9 cellular contexts compared by ENCODE assay signal in genomic region chr3:4503050-4503449, GRCh38. TPM values are rescaled to one million over a fixed set of nuclear protein-coding genes. Genes with fewer than 3 reads are reported as not detected.
DNase-seq lines count a peak whose midpoint lies in the region; ATAC-seq, FAIRE-seq and TF ChIP-seq lines count a peak whose summit lies in the region.
"Had no signal": no experiment of that assay in that cellular context is flagged by ENCODE, and none has a peak within 500 bp of the region (broad histone marks: within the 10 kb centered on the region; RNA-seq: fewer than 3 reads in every experiment).

No MANE protein-coding gene starts in this region.

- no peak for TF ChIP-seq POLR2A in H54 (IDR thresholded peaks at IDR 0.05; ENCODE audit: low read depth, low read length)

- no peaks in the 10 kb centered on the region for H3K9me3 ChIP-seq in BLaER1 treated with 17β-estradiol and CSF1 and Interleukin-3, amounts not matched to agents 10 nM and 100 nM (replicated peaks in 1 of 11)

- intact Hi-C loops in activated CD8-positive, alpha-beta T cell treated with anti-CD3 and anti-CD28 coated beads for 36 hours (cut with micrococcal nuclease) = no loop called here

- peak overlapping the region; percentile 92 for H3K27ac Mint-ChIP-seq in activated CD8-positive, alpha-beta T cell treated with anti-CD3 and anti-CD28 coated beads for 36 hours
- H3K27ac Mint-ChIP-seq in HFFc6 = no peak overlapping the region

- H3K9me3 Mint-ChIP-seq in activated CD8-positive, alpha-beta T cell treated with anti-CD3 and anti-CD28 coated beads for 36 hours = no peaks in the 10 kb centered on the region
- H3K9me3 Mint-ChIP-seq in HFFc6 = no peaks in the 10 kb centered on the region

- TF ChIP-seq CTCF in activated CD8-positive, alpha-beta T cell treated with anti-CD3 and anti-CD28 coated beads for 36 hours (IDR thresholded peaks at IDR 0.05) = no peak
- TF ChIP-seq CTCF in HFFc6 (IDR thresholded peaks at IDR 0.05) = no peak

- H3K4me1 Mint-ChIP-seq in activated CD8-positive, alpha-beta T cell treated with anti-CD3 and anti-CD28 coated beads for 36 hours (ENCODE audit: low read depth) = peaks cover 51% of the 10 kb centered on the region
- H3K4me1 Mint-ChIP-seq in HFFc6 (ENCODE audit: low read depth) = peaks cover 15% of the 10 kb centered on the region

- H3K9ac ChIP-seq in BLaER1 treated with 17β-estradiol and CSF1 and Interleukin-3, amounts not matched to agents 10 nM and 100 nM = no peak overlapping the region

- no peaks in the 10 kb centered on the region for H3K27me3 ChIP-seq in BLaER1 treated with 17β-estradiol and CSF1 and Interleukin-3, amounts not matched to agents 10 nM and 100 nM

- DNase-seq in activated CD8-positive, alpha-beta T cell treated with anti-CD3 and anti-CD28 coated beads for 36 hours = no peak
- DNase-seq in HFFc6 = no peak
- no peak for DNase-seq in kidney glomerular epithelial cell (lab: John Stamatoyannopoulos, UW)
- DNase-seq in H54 (ENCODE audit: insufficient read length, low spot score) = no peak
- no peak for DNase-seq in cortex of kidney (lab: John Stamatoyannopoulos, UW)

- peaks cover 0 to 58% (median 0%) of the 10 kb centered on the region in 11 experiments; a peak in 3 of 22 replicates for H4K20me1 ChIP-seq in BLaER1 treated with 17β-estradiol and CSF1 and Interleukin-3, amounts not matched to agents 10 nM and 100 nM

- H3K4me3 Mint-ChIP-seq in activated CD8-positive, alpha-beta T cell treated with anti-CD3 and anti-CD28 coated beads for 36 hours = no peak overlapping the region
- H3K4me3 Mint-ChIP-seq in HFFc6 = no peak overlapping the region

- ATAC-seq in GM19324 (IDR thresholded peaks at IDR 0.05; ENCODE audit: low FRiP score, unreplicated experiment) (peak; percentile 57), HG02981 (IDR thresholded peaks at IDR 0.05; ENCODE audit: unreplicated experiment) (peak; percentile 52)
- no peak for ATAC-seq in activated CD8-positive, alpha-beta T cell treated with anti-CD3 and anti-CD28 coated beads for 36 hours

- H3K4me2 ChIP-seq in BLaER1 treated with 17β-estradiol and CSF1 and Interleukin-3, amounts not matched to agents 10 nM and 100 nM = peak overlapping the region; percentile 83 to 96 (median 88)

- POLR2A ChIA-PET in activated CD8-positive, alpha-beta T cell treated with anti-CD3 and anti-CD28 coated beads for 36 hours (lab: Charles Lee) = interaction anchor here (6.9 kb wide), 1 partner anchor 9 kb away, joined by 73 read pairs; the partner anchor contains the start of gene ITPR1

- CTCF ChIA-PET in activated CD8-positive, alpha-beta T cell treated with anti-CD3 and anti-CD28 coated beads for 36 hours (lab: Charles Lee) = interaction anchor here (1.2 to 2.2 kb wide), 2 partner anchors 16 to 131 kb away, joined by 3 to 6 read pairs; no protein-coding TSS in a partner anchor

- peak overlapping the region in 4 of 11 experiments; percentile 71 to 72 (median 72); a peak in 3 of 22 replicates for H3K27ac ChIP-seq in BLaER1 treated with 17β-estradiol and CSF1 and Interleukin-3, amounts not matched to agents 10 nM and 100 nM

- H3K36me3 Mint-ChIP-seq in activated CD8-positive, alpha-beta T cell treated with anti-CD3 and anti-CD28 coated beads for 36 hours (ENCODE audit: low read depth) = peaks cover 23% of the 10 kb centered on the region
- H3K36me3 Mint-ChIP-seq in HFFc6 (ENCODE audit: low read depth) = no peaks in the 10 kb centered on the region

- FAIRE-seq in H54 (lab: Jason Lieb, UNC) = no peak
- FAIRE-seq: endometrium had no signal

- H3K27me3 Mint-ChIP-seq in activated CD8-positive, alpha-beta T cell treated with anti-CD3 and anti-CD28 coated beads for 36 hours = no peaks in the 10 kb centered on the region
- no peaks in the 10 kb centered on the region; the same call in none of the 2 replicates for H3K27me3 Mint-ChIP-seq in HFFc6 (ENCODE audit: insufficient read depth)

- H3K4me3 ChIP-seq in BLaER1 treated with 17β-estradiol and CSF1 and Interleukin-3, amounts not matched to agents 10 nM and 100 nM = no peak overlapping the region

- peaks cover 44 to 61% (median 48%) of the 10 kb centered on the region in 10 experiments for H3K4me1 ChIP-seq in BLaER1 treated with 17β-estradiol and CSF1 and Interleukin-3, amounts not matched to agents 10 nM and 100 nM

- peaks cover 0 to 36% (median 19%) of the 10 kb centered on the region in 11 experiments; a peak in 12 of 22 replicates for H3K36me3 ChIP-seq in BLaER1 treated with 17β-estradiol and CSF1 and Interleukin-3, amounts not matched to agents 10 nM and 100 nM

RNA-seq across cellular contexts. Expression of gene ITPR1, which starts 9.9 kb away (rescaled TPM):
- 10 to 100 TPM; 93.9 to 98.2 TPM for total RNA-seq in activated CD8-positive, alpha-beta T cell treated with anti-CD3 and anti-CD28 coated beads for 36 hours
- 1 to 10 TPM; 4.9 to 8.3 (median 6.1) TPM for total RNA-seq in HFFc6 (2021; fragmentation: NEBNext Ultra II Directional; extraction: Animal tissue kit (Norgen Biotek cat#: 25700))

RNA-seq across cellular contexts. Expression of gene SUMF1, which starts 36.0 kb away (rescaled TPM):
- 1 to 10 TPM; 6.4 to 6.6 TPM for total RNA-seq in activated CD8-positive, alpha-beta T cell treated with anti-CD3 and anti-CD28 coated beads for 36 hours
- 10 to 100 TPM; 33.5 to 38.0 (median 36.0) TPM for total RNA-seq in HFFc6 (2021; fragmentation: NEBNext Ultra II Directional; extraction: Animal tissue kit (Norgen Biotek cat#: 25700))

Comparison
In these comparisons a context has a peak if more than half of its experiments do, and no peak if none do; other contexts are left out.
1. RNA of gene ITPR1, which starts 9.9 kb away (total RNA-seq): 93.9 to 98.2 TPM in activated CD8-positive, alpha-beta T cell treated with anti-CD3 and anti-CD28 coated beads for 36 hours; 4.9 to 8.3 TPM in HFFc6; every median in the first group is over 10 times any median in the second.
2. RNA of gene SUMF1, which starts 36.0 kb away (total RNA-seq): 33.5 to 38.0 TPM in HFFc6; 6.4 to 6.6 TPM in activated CD8-positive, alpha-beta T cell treated with anti-CD3 and anti-CD28 coated beads for 36 hours; every median in the first group is over 4 times any median in the second.